In the genomic region with DNA sequence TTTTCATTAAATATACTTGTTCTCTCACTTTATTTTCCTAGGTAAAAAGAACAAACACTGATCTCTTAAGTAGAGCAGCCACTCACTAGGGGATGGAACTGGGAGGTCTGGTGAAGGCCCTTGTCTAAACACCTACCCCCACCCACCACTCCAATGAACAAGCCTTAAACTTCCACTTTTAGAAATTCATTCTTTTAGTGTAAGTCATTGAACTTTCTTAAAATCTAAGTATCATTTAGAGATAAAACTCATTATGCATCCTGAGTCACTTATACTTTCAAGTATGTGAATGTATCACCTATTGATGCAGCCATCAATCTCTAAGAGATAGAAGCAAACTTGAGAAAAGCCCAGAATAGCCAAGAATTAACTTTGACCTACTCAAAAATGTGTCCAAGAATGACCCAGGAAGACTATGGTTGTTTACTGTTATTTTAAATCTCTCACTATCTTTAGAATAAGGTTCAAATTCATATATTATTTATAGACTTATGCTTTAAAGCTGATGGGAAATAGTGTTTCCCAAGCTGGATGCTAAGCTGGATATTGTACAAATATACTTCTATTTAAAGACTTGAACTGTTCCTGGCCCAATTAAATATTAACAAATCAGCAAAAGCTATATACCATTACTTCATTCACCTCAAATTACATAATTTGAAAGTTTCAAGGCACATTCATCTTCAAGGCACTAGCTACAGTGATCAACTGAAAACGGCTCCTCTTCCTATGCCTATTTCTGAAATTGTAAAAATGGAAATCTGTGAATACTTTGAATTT, we compare ENCODE assay signal across 30 cellular contexts.
"Had no signal": no experiment of that assay in that cellular context is flagged by ENCODE, and none has a peak within 500 bp of the region (broad histone marks: within the 10 kb centered on the region; RNA-seq: fewer than 3 reads in every experiment).

No MANE protein-coding gene starts in this region.

- H3K9me3 ChIP-seq: colonic mucosa, MG63, SJSA1 had no signal

- H3K27ac ChIP-seq: brain microvascular endothelial cell, colonic mucosa, SJSA1 had no signal

- DNase-seq: activated CD4-positive, alpha-beta T cell treated with anti-CD3 and anti-CD28 coated beads for 48 hours; activated CD8-positive, alpha-beta T cell treated with anti-CD3 and anti-CD28 coated beads for 36 hours; activated gamma-delta T cell; activated naive CD8-positive, alpha-beta T cell treated with anti-CD3 and anti-CD28 coated beads, Interleukin-2, amount 50 U/mL, for 24 hours; activated T-cell treated with anti-CD3 and anti-CD28 coated beads, Interleukin-2, amount 50 U/mL, for 48 hours; anterior cingulate cortex; brain microvascular endothelial cell; central memory CD4-positive, alpha-beta T cell; colonic mucosa; Kasumi-1; KG1; MG63; NCI-H1048; NCI-H1105 treated with DMSO at 0.1 percent for 48 hours; NCI-H1436; NCI-H1694; NCI-H1930; NCI-H2081 treated with DMSO at 0.1 percent for 48 hours; NCI-H226; NCI-H446 treated with DMSO at 0.1 percent for 48 hours; NCI-H524 treated with DMSO at 0.1 percent for 48 hours; SHP77; SW 1271; T-helper 1 cell; T-helper 2 cell; T-helper 9 cell had no signal

- H3K27me3 Mint-ChIP-seq: activated CD8-positive, alpha-beta T cell treated with anti-CD3 and anti-CD28 coated beads for 36 hours; activated naive CD8-positive, alpha-beta T cell; activated naive CD8-positive, alpha-beta T cell treated with anti-CD3 and anti-CD28 coated beads, Interleukin-2, amount 50 U/mL, for 24 hours had no signal

- H3K27ac Mint-ChIP-seq: activated CD8-positive, alpha-beta T cell treated with anti-CD3 and anti-CD28 coated beads for 36 hours; activated naive CD8-positive, alpha-beta T cell; activated naive CD8-positive, alpha-beta T cell treated with anti-CD3 and anti-CD28 coated beads, Interleukin-2, amount 50 U/mL, for 24 hours; activated T-helper 2 cell treated with anti-CD3 and anti-CD28 coated beads, Interferon-gamma antibody, Interleukin-2, Interleukin-4, amounts not matched to agents 10 μg/mL and 5 μg/mL and 100 μg/mL, durations not matched to agents 14 hours and 24 hours and 36 hours had no signal

- ATAC-seq: activated CD8-positive, alpha-beta T cell treated with anti-CD3 and anti-CD28 coated beads for 36 hours; activated naive CD8-positive, alpha-beta T cell treated with anti-CD3 and anti-CD28 coated beads, Interleukin-2, amount 50 U/mL, for 24 hours; Panc1 had no signal

- H3K9me3 Mint-ChIP-seq: activated CD8-positive, alpha-beta T cell treated with anti-CD3 and anti-CD28 coated beads for 36 hours; activated naive CD8-positive, alpha-beta T cell treated with anti-CD3 and anti-CD28 coated beads, Interleukin-2, amount 50 U/mL, for 24 hours; activated T-helper 2 cell treated with anti-CD3 and anti-CD28 coated beads, Interferon-gamma antibody, Interleukin-2, Interleukin-4, amounts not matched to agents 10 μg/mL and 5 μg/mL and 100 μg/mL, durations not matched to agents 14 hours and 24 hours and 36 hours had no signal

- H3K36me3 ChIP-seq: brain microvascular endothelial cell, colonic mucosa, MG63, SJSA1 had no signal

- H3K4me3 ChIP-seq: colonic mucosa, MG63, SJSA1 had no signal

- H3K27me3 ChIP-seq: brain microvascular endothelial cell, colonic mucosa, MG63, SJSA1 had no signal

- H3K4me3 Mint-ChIP-seq: activated CD8-positive, alpha-beta T cell treated with anti-CD3 and anti-CD28 coated beads for 36 hours; activated naive CD8-positive, alpha-beta T cell; activated naive CD8-positive, alpha-beta T cell treated with anti-CD3 and anti-CD28 coated beads, Interleukin-2, amount 50 U/mL, for 24 hours had no signal

- H3K4me1 ChIP-seq: colonic mucosa had no signal
